In genomic region chr17:40495140-40495539, GRCh38 we compare ENCODE assay signal across 22 cellular contexts. TPM values are rescaled to one million over a fixed set of nuclear protein-coding genes. Genes with fewer than 3 reads are reported as not detected.
"Had no signal": no experiment of that assay in that cellular context is flagged by ENCODE, and none has a peak within 500 bp of the region (broad histone marks: within the 10 kb centered on the region; RNA-seq: fewer than 3 reads in every experiment).

No MANE protein-coding gene starts in this region.

- H3K4me2 ChIP-seq: hepatocyte had no signal

- H3K36me3 ChIP-seq: brain microvascular endothelial cell, left ventricle myocardium inferior, right atrium auricular region had no signal

- H3K27ac ChIP-seq: brain microvascular endothelial cell, hepatocyte, left ventricle myocardium inferior, right atrium auricular region had no signal

- H3K27me3 ChIP-seq: brain microvascular endothelial cell, hepatocyte, right atrium auricular region had no signal

- DNase-seq: activated B cell treated with CpG ODN at 0.5 μM for 24 hours; activated CD4-positive, alpha-beta T cell treated with anti-CD3 and anti-CD28 coated beads, Interleukin-2, amount 10 ng/mL, durations not matched to agents 7 days and 5 days; activated CD8-positive, alpha-beta memory T cell treated with anti-CD3 and anti-CD28 coated beads for 24 hours; activated naive CD8-positive, alpha-beta T cell treated with anti-CD3 and anti-CD28 coated beads for 36 hours; amygdala; brain microvascular endothelial cell; dermis blood vessel endothelial cell; effector memory CD8-positive, alpha-beta T cell; left ventricle myocardium inferior; stimulated activated CD4-positive, alpha-beta T cell treated with anti-CD3 and anti-CD28 coated beads, Interleukin-4, amount 100 ng/mL, for 24 hours; stimulated activated naive CD8-positive, alpha-beta T cell treated with anti-CD3 and anti-CD28 coated beads, Interleukin-15, Interleukin-2, amounts not matched to agents 100 U/mL and 50 U/mL, for 24 hours; T-helper 2 cell had no signal

- H3K27ac Mint-ChIP-seq: activated B cell treated with CpG ODN at 0.5 μM for 24 hours; activated naive CD8-positive, alpha-beta T cell treated with anti-CD3 and anti-CD28 coated beads for 36 hours; effector memory CD8-positive, alpha-beta T cell; memory B cell; natural killer cell treated with Interleukin-12 subunit alpha and Interleukin-12 subunit beta and Interleukin-15 and Interleukin-18, amount 100 ng/mL, for 72 hours had no signal

- ATAC-seq: effector memory CD8-positive, alpha-beta T cell; stimulated activated naive CD8-positive, alpha-beta T cell treated with anti-CD3 and anti-CD28 coated beads, Interleukin-15, Interleukin-2, amounts not matched to agents 100 U/mL and 50 U/mL, for 24 hours had no signal

- H3K4me3 ChIP-seq: hepatocyte, left ventricle myocardium inferior, right atrium auricular region had no signal

- H3K9me3 Mint-ChIP-seq: activated B cell treated with CpG ODN at 0.5 μM for 24 hours; activated CD4-positive, alpha-beta T cell treated with anti-CD3 and anti-CD28 coated beads, Interleukin-2, amount 10 ng/mL, durations not matched to agents 7 days and 5 days; activated naive CD8-positive, alpha-beta T cell treated with anti-CD3 and anti-CD28 coated beads for 36 hours; effector memory CD8-positive, alpha-beta T cell; memory B cell; natural killer cell treated with Interleukin-12 subunit alpha and Interleukin-12 subunit beta and Interleukin-15 and Interleukin-18, amount 100 ng/mL, for 72 hours had no signal

- H3K36me3 Mint-ChIP-seq: activated naive CD8-positive, alpha-beta T cell treated with anti-CD3 and anti-CD28 coated beads for 36 hours; memory B cell; natural killer cell treated with Interleukin-12 subunit alpha and Interleukin-12 subunit beta and Interleukin-15 and Interleukin-18, amount 100 ng/mL, for 72 hours had no signal

- H2AFZ ChIP-seq: hepatocyte had no signal

- FAIRE-seq: TTC549 had no signal

- H3K4me3 Mint-ChIP-seq: activated B cell treated with CpG ODN at 0.5 μM for 24 hours; activated CD4-positive, alpha-beta T cell treated with anti-CD3 and anti-CD28 coated beads, Interleukin-2, amount 10 ng/mL, durations not matched to agents 7 days and 5 days; activated naive CD8-positive, alpha-beta T cell treated with anti-CD3 and anti-CD28 coated beads for 36 hours; effector memory CD8-positive, alpha-beta T cell; memory B cell; natural killer cell treated with Interleukin-12 subunit alpha and Interleukin-12 subunit beta and Interleukin-15 and Interleukin-18, amount 100 ng/mL, for 72 hours had no signal

- H3K9me3 ChIP-seq: left ventricle myocardium inferior, right atrium auricular region had no signal

- H3K79me2 ChIP-seq: hepatocyte had no signal

RNA-seq across cellular contexts. Expression of gene TNS4, which starts 6.3 kb away (rescaled TPM):
- total RNA-seq: chondrocyte, dermis blood vessel endothelial cell, epithelial cell of proximal tubule, glomerular endothelial cell, hepatocyte, kidney epithelial cell, left ventricle myocardium inferior, right atrium auricular region, temporal lobe had no signal
